Comparison of ENCODE assay signal across 9 cellular contexts in genomic region chr1:86018311-86018923, GRCh38.
DNase-seq lines count a peak whose midpoint lies in the region; ATAC-seq, FAIRE-seq and TF ChIP-seq lines count a peak whose summit lies in the region.
"Had no signal": no experiment of that assay in that cellular context is flagged by ENCODE, and none has a peak within 500 bp of the region (broad histone marks: within the 10 kb centered on the region; RNA-seq: fewer than 3 reads in every experiment).

No MANE protein-coding gene starts in this region.

- no peak for FAIRE-seq in bronchial epithelial cell (lab: Jason Lieb, UNC)

- no peak overlapping the region for H3K27ac Mint-ChIP-seq in mesothelial cell of epicardium

- H3K9me3 Mint-ChIP-seq in mesothelial cell of epicardium: no peaks in the 10 kb centered on the region

- H3K27me3 Mint-ChIP-seq in mesothelial cell of epicardium (ENCODE audit: low read depth): no peaks in the 10 kb centered on the region

- intact Hi-C loops in posterior vena cava (cut with DNase I): no loop called here

- H3K36me3 ChIP-seq in bronchial epithelial cell (ENCODE audit: control insufficient read depth, insufficient read depth, low read length): no peaks in the 10 kb centered on the region
- H3K36me3 ChIP-seq in MG63: no peaks in the 10 kb centered on the region

- DNase-seq in AG10803 (ENCODE audit: low read depth) (peak; percentile 23), GM10266 (ENCODE audit: extremely low spot score) (peak; percentile 16), NCI-H526 (lab: John Stamatoyannopoulos, UW) (peak; percentile 7 to 56), bronchial epithelial cell (ENCODE audit: low read depth) (peak; percentile 25), mesothelial cell of epicardium (ENCODE audit: low spot score in 2 of 2, unreplicated experiment in 2 of 2) (no peak), MG63 (no peak), posterior vena cava (ENCODE audit: low spot score) (no peak)

- H3K4me3 ChIP-seq in AG10803 (ENCODE audit: low read length) (no peak overlapping the region), bronchial epithelial cell (ENCODE audit: low read depth, low read length) (no peak overlapping the region), MG63 (no peak overlapping the region)

- H3K36me3 Mint-ChIP-seq in mesothelial cell of epicardium: no peaks in the 10 kb centered on the region

- H3K27me3 ChIP-seq in bronchial epithelial cell (ENCODE audit: control insufficient read depth, insufficient read depth, low read length) (no peaks in the 10 kb centered on the region), MG63 (no peaks in the 10 kb centered on the region)

- H3K4me3 Mint-ChIP-seq in mesothelial cell of epicardium: no peak overlapping the region

- no peaks in the 10 kb centered on the region for H3K9me3 ChIP-seq in MG63

- ATAC-seq in HG02840 (IDR thresholded peaks at IDR 0.05; ENCODE audit: low FRiP score, unreplicated experiment): peak; percentile 49
- ATAC-seq: left colon had no signal

- H3K4me1 Mint-ChIP-seq in mesothelial cell of epicardium: no peaks in the 10 kb centered on the region

- peak; percentile 79 for TF ChIP-seq CTCF in AG10803 (conservative IDR thresholded peaks at IDR 0.05; ENCODE audit: low read length)
- peak; percentile 65 for TF ChIP-seq CTCF in GM10266 (IDR thresholded peaks at IDR 0.05; ENCODE audit: control insufficient read depth, insufficient read depth, low read depth, missing control alignments)
- TF ChIP-seq CTCF in bronchial epithelial cell (IDR thresholded peaks at IDR 0.05; ENCODE audit: insufficient read depth, low read length, severe bottlenecking): peak; percentile 68
- TF ChIP-seq CTCF in mesothelial cell of epicardium (IDR thresholded peaks at IDR 0.05; ENCODE audit: unreplicated experiment): peak; percentile 59

Comparison
In these comparisons a context has a peak if more than half of its experiments do, and no peak if none do; other contexts are left out.
1. DNase-seq: peak in AG10803 (single experiment), GM10266 (single experiment), NCI-H526 (2 of 2) and bronchial epithelial cell (single experiment); none in mesothelial cell of epicardium (0 of 2), MG63 (single experiment) and posterior vena cava (single experiment).
2. Peak in every context shown above with its lines, with median percentiles within 50 percentile points of each other: CTCF ChIP-seq.